In the genomic region with DNA sequence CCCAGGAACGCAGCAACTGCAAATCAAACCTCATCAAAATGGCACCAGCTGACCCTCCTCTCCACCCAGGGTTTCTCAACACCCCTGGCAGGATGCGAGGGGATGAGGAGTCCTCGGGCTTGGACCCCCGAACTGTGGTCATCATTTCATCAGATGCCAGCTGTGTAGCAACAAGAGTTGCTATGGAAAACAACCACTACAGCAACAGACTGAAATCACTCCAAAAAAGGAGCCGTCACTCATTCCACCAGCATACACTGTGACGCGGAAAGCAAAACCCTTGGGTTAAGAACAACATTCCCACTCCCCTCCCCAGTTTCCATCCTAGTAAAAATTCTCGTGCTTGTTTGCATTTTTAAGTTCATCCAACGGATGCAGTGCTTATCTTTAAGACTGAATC, we compare ENCODE assay signal across 1 cellular context.
TF ChIP-seq lines count a peak whose summit lies in the region.

No MANE protein-coding gene starts in this region.

TF ChIP-seq in IMR-90, 13 proteins besides CTCF, POLR2A, EP300 and RAD21 (continued from another document):
- TF ChIP-seq, protein P1, sequence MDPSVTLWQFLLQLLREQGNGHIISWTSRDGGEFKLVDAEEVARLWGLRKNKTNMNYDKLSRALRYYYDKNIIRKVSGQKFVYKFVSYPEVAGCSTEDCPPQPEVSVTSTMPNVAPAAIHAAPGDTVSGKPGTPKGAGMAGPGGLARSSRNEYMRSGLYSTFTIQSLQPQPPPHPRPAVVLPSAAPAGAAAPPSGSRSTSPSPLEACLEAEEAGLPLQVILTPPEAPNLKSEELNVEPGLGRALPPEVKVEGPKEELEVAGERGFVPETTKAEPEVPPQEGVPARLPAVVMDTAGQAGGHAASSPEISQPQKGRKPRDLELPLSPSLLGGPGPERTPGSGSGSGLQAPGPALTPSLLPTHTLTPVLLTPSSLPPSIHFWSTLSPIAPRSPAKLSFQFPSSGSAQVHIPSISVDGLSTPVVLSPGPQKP (IDR thresholded peaks at IDR 0.05; ENCODE audit: borderline replicate concordance, low read depth, low read length) = no peak
